In genomic region chr10:23390408-23390807, GRCh38 we compare ENCODE assay signal across 6 cellular contexts. TPM values are rescaled to one million over a fixed set of nuclear protein-coding genes. Genes with fewer than 3 reads are reported as not detected.
"Had no signal": no experiment of that assay in that cellular context is flagged by ENCODE, and none has a peak within 500 bp of the region (broad histone marks: within the 10 kb centered on the region; RNA-seq: fewer than 3 reads in every experiment).

No MANE protein-coding gene starts in this region.

RNA-seq across cellular contexts. Expression of gene C10orf67, which starts 45.8 kb away (rescaled TPM):
- total RNA-seq: subcutaneous adipose tissue, thoracic aorta, transverse colon, ureter, urinary bladder, vagina had no signal
- polyA plus RNA-seq: urinary bladder had no signal
